In the genomic region with DNA sequence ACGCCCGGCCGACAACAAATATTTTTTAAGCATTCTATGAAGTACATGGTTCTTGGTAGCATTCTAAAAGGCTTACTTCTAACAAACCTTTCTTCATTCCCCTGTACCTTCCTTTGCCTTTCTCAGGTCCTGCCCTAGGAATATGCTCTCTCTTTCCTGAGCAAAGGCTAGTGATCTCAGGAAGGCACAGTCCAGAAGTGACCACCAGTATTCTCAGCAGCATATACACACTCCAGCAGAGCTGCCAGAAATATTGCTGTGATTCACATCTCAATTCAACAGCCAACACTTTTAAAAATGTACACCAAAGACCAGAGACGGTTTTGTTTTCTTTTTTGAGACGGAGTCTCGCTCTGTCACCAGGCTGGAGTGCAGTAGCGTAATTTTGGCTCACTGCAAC, we compare ENCODE assay signal across 18 cellular contexts. TPM values are rescaled to one million over a fixed set of nuclear protein-coding genes. Genes with fewer than 3 reads are reported as not detected.
DNase-seq lines count a peak whose midpoint lies in the region; ATAC-seq and TF ChIP-seq lines count a peak whose summit lies in the region.
"Had no signal": no experiment of that assay in that cellular context is flagged by ENCODE, and none has a peak within 500 bp of the region (broad histone marks: within the 10 kb centered on the region; RNA-seq: fewer than 3 reads in every experiment).

No MANE protein-coding gene starts in this region.

- POLR2A ChIA-PET in Panc1 (lab: Charles Lee), result no interaction called here
- POLR2A ChIA-PET in GM10248 (lab: Yijun Ruan, JAX), result no interaction called here

- H3K36me3 Mint-ChIP-seq in T-helper 1 cell treated with Interleukin-12 subunit alpha and Interleukin-12 subunit beta and Interleukin-4 antibody, amounts not matched to agents 30 μg/mL and 1 μg/mL, for 36 hours (ENCODE audit: low read depth), result peaks cover 2% of the 10 kb centered on the region

- TF ChIP-seq POLR2A in gastrocnemius medialis (IDR thresholded peaks at IDR 0.05), result no peak

- no peak overlapping the region for H2BK15ac ChIP-seq in mesendoderm (replicated peaks; ENCODE audit: low read depth)

- H3K4me3 ChIP-seq in Panc1 (ENCODE audit: low read depth in 2 of 2, low read length in 2 of 2) (no peak overlapping the region), mesendoderm (ENCODE audit: low read length) (no peak overlapping the region), gastrocnemius medialis (no peak overlapping the region)

- no peaks in the 10 kb centered on the region for H3K9me3 Mint-ChIP-seq in T-helper 1 cell treated with Interleukin-12 subunit alpha and Interleukin-12 subunit beta and Interleukin-4 antibody, amounts not matched to agents 30 μg/mL and 1 μg/mL, for 36 hours
- H3K9me3 Mint-ChIP-seq: CD8-positive, alpha-beta T cell had no signal

- TF ChIP-seq CTCF in Panc1 (IDR thresholded peaks at IDR 0.05) (no peak), gastrocnemius medialis (IDR thresholded peaks at IDR 0.05 in 4 of 5, conservative IDR thresholded peaks at IDR 0.05 in 1 of 5) (no peak), GM10248 (IDR thresholded peaks at IDR 0.05; ENCODE audit: control extremely low read depth, extremely low read depth, low read depth, missing control alignments) (no peak)

- no TSS peak for BruUV-seq in Panc1 (replicated peaks; lab: Mats Ljungman, UMichigan)

- no peak overlapping the region for H3K56ac ChIP-seq in mesendoderm (ENCODE audit: low read length)

- WGBS in mesendoderm (ENCODE audit: extremely low coverage, insufficient coverage, low lambda C conversion rate), result no CpG with 5 or more reads among the region's 7 CpGs

- peaks cover 14% of the 10 kb centered on the region for H3K79me1 ChIP-seq in mesendoderm (ENCODE audit: low read length)

- peaks cover 26% of the 10 kb centered on the region for H3K79me2 ChIP-seq in mesendoderm (ENCODE audit: control insufficient read depth, insufficient read depth, low read length)

- H3K36me3 ChIP-seq in Panc1 (ENCODE audit: control insufficient read depth, insufficient read depth, low read length) (peaks cover 19% of the 10 kb centered on the region), mesendoderm (ENCODE audit: control insufficient read depth, insufficient read depth, low read length) (peaks cover 1% of the 10 kb centered on the region), gastrocnemius medialis (peaks cover 0 to 13% of the 10 kb centered on the region in 2 donors)

- ATAC-seq in Panc1 (peak; percentile 51; the same call in 1 of the 2 replicates), gastrocnemius medialis (no peak), left colon (no peak)

- H3K4me3 Mint-ChIP-seq in T-helper 1 cell treated with Interleukin-12 subunit alpha and Interleukin-12 subunit beta and Interleukin-4 antibody, amounts not matched to agents 30 μg/mL and 1 μg/mL, for 36 hours, result no peak overlapping the region
- H3K4me3 Mint-ChIP-seq: CD8-positive, alpha-beta T cell had no signal

- H3K9ac ChIP-seq in mesendoderm (ENCODE audit: low read length), result no peak overlapping the region

- H3K27ac Mint-ChIP-seq in T-helper 1 cell treated with Interleukin-12 subunit alpha and Interleukin-12 subunit beta and Interleukin-4 antibody, amounts not matched to agents 30 μg/mL and 1 μg/mL, for 36 hours, result peak overlapping the region; percentile 39
- H3K27ac Mint-ChIP-seq: CD8-positive, alpha-beta T cell had no signal

- H3K23ac ChIP-seq in mesendoderm (ENCODE audit: low read length), result no peak overlapping the region

- no peaks in the 10 kb centered on the region for H3K27me3 Mint-ChIP-seq in T-helper 1 cell treated with Interleukin-12 subunit alpha and Interleukin-12 subunit beta and Interleukin-4 antibody, amounts not matched to agents 30 μg/mL and 1 μg/mL, for 36 hours (ENCODE audit: low read depth)

- H3K9me3 ChIP-seq in Panc1 (ENCODE audit: control insufficient read depth, insufficient read depth, low read depth, low read length), result no peaks in the 10 kb centered on the region
- no peaks in the 10 kb centered on the region for H3K9me3 ChIP-seq in gastrocnemius medialis

- H3K27me3 ChIP-seq in Panc1 (ENCODE audit: control insufficient read depth, insufficient read depth, low read length) (no peaks in the 10 kb centered on the region), mesendoderm (ENCODE audit: insufficient read depth, low read length, poor library complexity) (no peaks in the 10 kb centered on the region), gastrocnemius medialis (no peaks in the 10 kb centered on the region)

- H2BK120ac ChIP-seq in mesendoderm (ENCODE audit: low read depth, low read length), result no peak overlapping the region

- H3K4me1 ChIP-seq in Panc1 (ENCODE audit: control insufficient read depth, insufficient read depth, low read length) (peaks cover 5% of the 10 kb centered on the region), mesendoderm (ENCODE audit: control insufficient read depth, low read depth, low read length) (no peaks in the 10 kb centered on the region), gastrocnemius medialis (peaks cover 37 to 44% of the 10 kb centered on the region in 2 donors)

- no peak overlapping the region for H3K4ac ChIP-seq in mesendoderm (ENCODE audit: low read depth, low read length)

- H3K4me1 Mint-ChIP-seq in T-helper 1 cell treated with Interleukin-12 subunit alpha and Interleukin-12 subunit beta and Interleukin-4 antibody, amounts not matched to agents 30 μg/mL and 1 μg/mL, for 36 hours (ENCODE audit: low read depth), result peaks cover 22% of the 10 kb centered on the region

- H3K27ac ChIP-seq in Panc1 (ENCODE audit: low read length), result no peak overlapping the region
- H3K27ac ChIP-seq in mesendoderm (ENCODE audit: low read depth, low read length), result peak overlapping the region; percentile 72
- peak overlapping the region; percentile 26 to 44 (median 38) for H3K27ac ChIP-seq in gastrocnemius medialis

- H2BK5ac ChIP-seq in mesendoderm (ENCODE audit: low read length), result no peak overlapping the region

- H2AK5ac ChIP-seq in mesendoderm (ENCODE audit: low read length), result no peak overlapping the region

- no peak for DNase-seq in T-helper 1 cell
- no peak for DNase-seq in Panc1 (ENCODE audit: low read depth, low spot score)
- DNase-seq in mesendoderm, result no peak
- DNase-seq in gastrocnemius medialis, result no peak
- no peak for DNase-seq in left colon
- DNase-seq in NCI-H510A (lab: John Stamatoyannopoulos, UW), result no peak
- no peak for DNase-seq in GM10248 (ENCODE audit: extremely low spot score)
- DNase-seq: 8988T; AML-193; CD8-positive, alpha-beta T cell; DND-41; GOT3; KG1; NCI-H2029; NCI-H226; NCI-H524; NCI-H774 had no signal

- CTCF ChIA-PET in Panc1 (lab: Charles Lee), result interaction anchor here (0.7 kb wide), 1 partner anchor 53 kb away, joined by 8 read pairs; no protein-coding TSS in a partner anchor
- CTCF ChIA-PET in GM10248 (lab: Yijun Ruan, JAX), result interaction anchor here (0.8 to 2.6 kb wide), 10 partner anchors 8 to 108 kb away, joined by 3 to 16 read pairs (median 6); no protein-coding TSS in a partner anchor

- no peak overlapping the region for H3K4me2 ChIP-seq in mesendoderm (ENCODE audit: low read length)

- no peak overlapping the region for H4K8ac ChIP-seq in mesendoderm (ENCODE audit: low read depth, low read length)

- H3K18ac ChIP-seq in mesendoderm (ENCODE audit: low read length), result no peak overlapping the region

- H4K5ac ChIP-seq in mesendoderm (ENCODE audit: low read length), result no peak overlapping the region

- intact Hi-C loops in Panc1 (cut with micrococcal nuclease; ENCODE audit: unreplicated experiment) (no loop called here), gastrocnemius medialis (cut with DNase I; ENCODE audit: low total_unique reads) (loop anchor here (1.0 kb wide), 1 partner anchor 90 kb away; no protein-coding TSS in a partner anchor), left colon (cut with DNase I, micrococcal nuclease) (no loop called here)

- in situ Hi-C loops in Panc1 (cut with HindIII; ENCODE audit: low pct_unique_long_range_greater_than_20kb, low sequenced_read_pairs), result no loop called here
- in situ Hi-C loops in gastrocnemius medialis (cut with MboI; ENCODE audit: low sequenced_read_pairs in 4 of 4), result loop anchor here in 1 of 4 donors (10.0 kb wide), 1 partner anchor 90 kb away; no protein-coding TSS in a partner anchor

RNA-seq across cellular contexts. Expression of a gene that starts 41.4 kb away (rescaled TPM):
- 38.6 TPM for total RNA-seq in Panc1 (2021; ENCODE audit: unreplicated experiment)
- 27.3 TPM for polyA plus RNA-seq in Panc1 (2012; ENCODE audit: insufficient read length)
- polyA plus RNA-seq in mesendoderm (2013, experiment 1 of 2), result 14.5 TPM
- 14.8 TPM for polyA plus RNA-seq in mesendoderm (2013, experiment 2 of 2)
- total RNA-seq in gastrocnemius medialis, result 10 to 100 TPM; 12.6 to 26.9 (median 13.5) TPM
- total RNA-seq in left colon, result 10 to 100 TPM; 46.4 to 59.6 TPM
